In genomic region chr12:14521822-14522221, GRCh38 we compare ENCODE assay signal across 8 cellular contexts.
"Had no signal": no experiment of that assay in that cellular context is flagged by ENCODE, and none has a peak within 500 bp of the region (broad histone marks: within the 10 kb centered on the region; RNA-seq: fewer than 3 reads in every experiment).

No MANE protein-coding gene starts in this region.

- H3K4me3 ChIP-seq: GM12878 had no signal

- DNase-seq: GDM1, GF-D8 had no signal

- FAIRE-seq: G401.6, GM12878, GM12891, GM12892, GM18507, GM19239 had no signal

- ATAC-seq: GM12878 had no signal
